In the genomic region with DNA sequence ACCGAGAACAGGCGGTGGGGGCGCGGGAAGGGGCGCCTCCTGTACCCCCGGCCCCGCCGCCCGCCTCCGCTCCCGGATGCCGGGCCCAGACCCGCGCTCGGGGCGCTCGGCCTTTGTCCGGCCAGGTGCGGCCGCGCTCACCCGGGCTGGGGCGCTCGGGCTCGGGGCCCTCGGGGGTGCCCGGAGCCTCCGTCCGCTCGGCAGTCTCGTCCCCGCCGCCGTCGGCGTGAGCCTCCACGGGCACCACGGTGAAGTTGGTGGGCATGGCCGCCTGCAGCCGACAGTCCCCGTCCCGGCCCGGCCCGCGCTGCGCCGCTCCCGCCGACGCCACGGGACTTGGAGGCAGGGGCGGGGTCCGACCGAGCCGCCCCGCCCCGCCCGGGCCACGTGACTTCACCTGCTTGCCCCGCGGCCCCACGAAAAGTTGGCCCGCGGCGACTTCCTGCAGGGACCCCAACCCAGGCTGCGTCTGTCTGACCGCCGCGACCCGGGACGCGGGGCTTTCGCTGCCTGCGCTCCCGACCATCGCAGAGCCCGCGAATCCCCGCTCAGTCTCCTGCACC, we compare ENCODE assay signal across 8 cellular contexts. TPM values are rescaled to one million over a fixed set of nuclear protein-coding genes. Genes with fewer than 3 reads are reported as not detected.
DNase-seq lines count a peak whose midpoint lies in the region; ATAC-seq, FAIRE-seq and TF ChIP-seq lines count a peak whose summit lies in the region.

A gene (minus strand): TSS at position 337 of the 563 bp plus-strand sequence. CDS start 72 bp downstream, at position 265.

- H3K56ac ChIP-seq in H9 (ENCODE audit: insufficient read length, low read depth, low read length): no peak within 1 kb of the TSS

- H3K4ac ChIP-seq in H9 (ENCODE audit: low read depth, low read length): no peak within 1 kb of the TSS

- peak; percentile 18 for DNase-seq in DND-41
- peak; percentile 73 for DNase-seq in H9
- DNase-seq in NCI-H2171 treated with DMSO at 0.1 percent for 48 hours (lab: John Stamatoyannopoulos, UW): peak; percentile 49
- peak; percentile 46 for DNase-seq in activated CD8-positive, alpha-beta memory T cell treated with anti-CD3 and anti-CD28 coated beads, Interleukin-2, amount 10 ng/mL, durations not matched to agents 7 days and 5 days
- peak; percentile 37 for DNase-seq in endothelial cell of umbilical vein (ENCODE audit: low read depth, low spot score)
- peak; percentile 18 to 67 (median 58) for DNase-seq in stimulated activated naive CD4-positive, alpha-beta T cell (lab: John Stamatoyannopoulos, UW)

- H3K14ac ChIP-seq in H9 (ENCODE audit: insufficient read depth, low read length): peak within 1 kb of the TSS; percentile 67; the same call in 1 of the 2 replicates

- H4K20me1 ChIP-seq in DND-41 (ENCODE audit: insufficient read depth, low read length) (no peaks in the 10 kb centered on the region; the same call in 1 of the 2 replicates), H9 (ENCODE audit: control insufficient read depth, insufficient read depth, insufficient read length) (peaks cover under 1% of the 10 kb centered on the region), endothelial cell of umbilical vein (replicated peaks; ENCODE audit: control insufficient read depth, extremely low read depth, insufficient read depth, low read length) (no peaks in the 10 kb centered on the region)

- H3K9me1 ChIP-seq in endothelial cell of umbilical vein (replicated peaks; ENCODE audit: control insufficient read depth, extremely low read depth, insufficient read depth, low read length): no peaks in the 10 kb centered on the region

- peak; percentile 65 for ATAC-seq in DND-41 (ENCODE audit: insufficient read depth, low read depth)
- ATAC-seq in activated CD8-positive, alpha-beta memory T cell treated with anti-CD3 and anti-CD28 coated beads, Interleukin-2, amount 10 ng/mL, durations not matched to agents 7 days and 5 days: peak; percentile 72
- no peak for ATAC-seq in GM21367 (IDR thresholded peaks at IDR 0.05; ENCODE audit: unreplicated experiment)

- H3K9me3 ChIP-seq in DND-41 (ENCODE audit: insufficient read depth, low read length, severe bottlenecking): no peaks in the 10 kb centered on the region
- no peaks in the 10 kb centered on the region for H3K9me3 ChIP-seq in H9 (ENCODE audit: control insufficient read depth, low read depth, low read length)
- H3K9me3 ChIP-seq in endothelial cell of umbilical vein (replicated peaks; ENCODE audit: control insufficient read depth, insufficient read depth, low read length): no peaks in the 10 kb centered on the region
- no peaks in the 10 kb centered on the region for H3K9me3 ChIP-seq in muscle layer of colon (ENCODE audit: low read length)

- no peak within 1 kb of the TSS for H2BK120ac ChIP-seq in H9 (ENCODE audit: low read depth, low read length, poor library complexity, severe bottlenecking)

- peaks cover 3% of the 10 kb centered on the region for H3K79me1 ChIP-seq in H9 (ENCODE audit: insufficient read depth, low read depth, low read length, poor library complexity, severe bottlenecking)

- no peak within 1 kb of the TSS for H3K18ac ChIP-seq in H9 (ENCODE audit: insufficient read length, low read depth, low read length)

- no peak within 1 kb of the TSS for H4K8ac ChIP-seq in H9 (replicated peaks; ENCODE audit: insufficient read length, low read depth, low read length)

- H2BK15ac ChIP-seq in H9 (ENCODE audit: low read depth, low read length): no peak within 1 kb of the TSS

- H3K27ac ChIP-seq in DND-41 (ENCODE audit: low read length): no peak within 1 kb of the TSS
- no peak within 1 kb of the TSS for H3K27ac ChIP-seq in H9 (ENCODE audit: insufficient read length, low read depth, low read length)
- H3K27ac ChIP-seq in endothelial cell of umbilical vein (ENCODE audit: insufficient read depth, low read depth, low read length): peak within 1 kb of the TSS; percentile 32
- peak within 1 kb of the TSS; percentile 68 for H3K27ac ChIP-seq in muscle layer of colon (ENCODE audit: low read depth, low read length)

- intact Hi-C loops in endothelial cell of umbilical vein (cut with micrococcal nuclease): no loop called here

- no peak within 1 kb of the TSS for H2BK20ac ChIP-seq in H9 (ENCODE audit: low read depth, low read length, poor library complexity, severe bottlenecking)

- H3K27ac Mint-ChIP-seq in H9: no peak within 1 kb of the TSS; a peak in 1 of 7 replicates
- no peak within 1 kb of the TSS for H3K27ac Mint-ChIP-seq in activated CD8-positive, alpha-beta memory T cell treated with anti-CD3 and anti-CD28 coated beads, Interleukin-2, amount 10 ng/mL, durations not matched to agents 7 days and 5 days

- peak within 1 kb of the TSS in 1 of 2 experiments; percentile 52; a peak in 2 of 4 replicates for H3K4me3 ChIP-seq in DND-41 (ENCODE audit: low read depth in 1 of 2, low read length in 2 of 2)
- H3K4me3 ChIP-seq in endothelial cell of umbilical vein (replicated peaks in 1 of 3; ENCODE audit: insufficient read depth in 1 of 3, low read depth in 1 of 3, low read length in 3 of 3): peak within 1 kb of the TSS; percentile 78 to 87 (median 79)
- H3K4me3 ChIP-seq in muscle layer of colon (ENCODE audit: low read depth in 1 of 2, low read length in 2 of 2): peak within 1 kb of the TSS; percentile 86 to 91

- H2AFZ ChIP-seq in DND-41 (ENCODE audit: low read depth, low read length) (peak within 1 kb of the TSS; percentile 39), H9 (ENCODE audit: low read length) (no peak within 1 kb of the TSS), endothelial cell of umbilical vein (ENCODE audit: low read depth, low read length) (peak within 1 kb of the TSS; percentile 87)

- H3K4me2 ChIP-seq in DND-41 (ENCODE audit: insufficient read depth, low read length): peak within 1 kb of the TSS; percentile 69
- H3K4me2 ChIP-seq in H9 (ENCODE audit: insufficient read depth, insufficient read length, low read length): peak within 1 kb of the TSS; percentile 48
- H3K4me2 ChIP-seq in endothelial cell of umbilical vein (ENCODE audit: insufficient read depth, low read length): peak within 1 kb of the TSS; percentile 75

- H3K9ac ChIP-seq in DND-41 (ENCODE audit: low read depth, low read length): peak within 1 kb of the TSS; percentile 43; the same call in 1 of the 2 replicates
- peak within 1 kb of the TSS; percentile 4 for H3K9ac ChIP-seq in H9 (ENCODE audit: extremely low read depth, insufficient read length, low read length)
- H3K9ac ChIP-seq in endothelial cell of umbilical vein (replicated peaks; ENCODE audit: extremely low read depth, insufficient read depth, low read length): peak within 1 kb of the TSS; percentile 80
- peak within 1 kb of the TSS; percentile 82 for H3K9ac ChIP-seq in muscle layer of colon (ENCODE audit: low read length)

- H3K9me3 Mint-ChIP-seq in H9: no peaks in the 10 kb centered on the region
- no peaks in the 10 kb centered on the region for H3K9me3 Mint-ChIP-seq in activated CD8-positive, alpha-beta memory T cell treated with anti-CD3 and anti-CD28 coated beads, Interleukin-2, amount 10 ng/mL, durations not matched to agents 7 days and 5 days (ENCODE audit: low read depth)

- TF ChIP-seq CTCF in DND-41 (IDR thresholded peaks at IDR 0.05; ENCODE audit: borderline replicate concordance, extremely low read depth, low read length, poor library complexity, severe bottlenecking) (no peak), H9 (conservative IDR thresholded peaks at IDR 0.05) (no peak), endothelial cell of umbilical vein (IDR thresholded peaks at IDR 0.05; ENCODE audit: extremely low read depth in 1 of 2, insufficient read depth in 1 of 2, low read depth in 1 of 2, low read length in 2 of 2) (no peak)

- TF ChIP-seq POLR2A in endothelial cell of umbilical vein (IDR thresholded peaks at IDR 0.05; ENCODE audit: low read depth, low read length): peak; percentile 58

- no peaks in the 10 kb centered on the region for H3K79me2 ChIP-seq in DND-41 (ENCODE audit: insufficient read depth, low read length)
- no peaks in the 10 kb centered on the region; the same call in 1 of the 2 replicates for H3K79me2 ChIP-seq in H9 (ENCODE audit: insufficient read depth, low read length)
- H3K79me2 ChIP-seq in endothelial cell of umbilical vein (ENCODE audit: control insufficient read depth, insufficient read depth, low read length): peaks cover 10% of the 10 kb centered on the region

- H3K4me1 ChIP-seq in DND-41 (ENCODE audit: insufficient read depth, low read length): peaks cover 13% of the 10 kb centered on the region
- peaks cover 7% of the 10 kb centered on the region; the same call in 1 of the 2 replicates for H3K4me1 ChIP-seq in H9 (ENCODE audit: insufficient read depth, low read length)
- peaks cover 7% of the 10 kb centered on the region for H3K4me1 ChIP-seq in endothelial cell of umbilical vein (ENCODE audit: control insufficient read depth, extremely low read depth, insufficient read depth, low read length)
- H3K4me1 ChIP-seq in muscle layer of colon (ENCODE audit: insufficient read depth, low read length): peaks cover 18% of the 10 kb centered on the region

- CTCF ChIA-PET in activated CD8-positive, alpha-beta memory T cell treated with anti-CD3 and anti-CD28 coated beads, Interleukin-2, amount 10 ng/mL, durations not matched to agents 7 days and 5 days (lab: Charles Lee): no interaction called here
- CTCF ChIA-PET in endothelial cell of umbilical vein (lab: Charles Lee): no interaction called here

- no peak within 1 kb of the TSS for H4K5ac ChIP-seq in H9 (ENCODE audit: insufficient read length, low read depth, low read length)

- peak; percentile 21 for FAIRE-seq in endothelial cell of umbilical vein (lab: Jason Lieb, UNC)

- H3K27me3 Mint-ChIP-seq in H9 (ENCODE audit: low read depth): peaks cover 8% of the 10 kb centered on the region
- H3K27me3 Mint-ChIP-seq in activated CD8-positive, alpha-beta memory T cell treated with anti-CD3 and anti-CD28 coated beads, Interleukin-2, amount 10 ng/mL, durations not matched to agents 7 days and 5 days: peaks cover 18% of the 10 kb centered on the region

- H3K27me3 ChIP-seq in DND-41 (ENCODE audit: insufficient read depth, low read length, poor library complexity) (peaks cover 26% of the 10 kb centered on the region), H9 (ENCODE audit: insufficient read depth, low read length) (no peaks in the 10 kb centered on the region), endothelial cell of umbilical vein (ENCODE audit: control insufficient read depth in 2 of 2, insufficient read depth in 2 of 2, low read length in 2 of 2) (no peaks in the 10 kb centered on the region), muscle layer of colon (ENCODE audit: control insufficient read depth in 1 of 2, insufficient read depth in 2 of 2, low read length in 2 of 2) (no peaks in the 10 kb centered on the region)

- H3T11ph ChIP-seq in H9 (ENCODE audit: low read length): no peak within 1 kb of the TSS

- dilution Hi-C loops in endothelial cell of umbilical vein (cut with MboI; ENCODE audit: extremely low pct_ligation_motif_present, low sequenced_read_pairs): no loop called here

- H2BK12ac ChIP-seq in H9 (ENCODE audit: insufficient read length, low read depth, low read length): no peak within 1 kb of the TSS

- no peak within 1 kb of the TSS for H3K23ac ChIP-seq in H9 (ENCODE audit: insufficient read length, low read depth, low read length)

- H2AK5ac ChIP-seq in H9 (ENCODE audit: insufficient read length, low read length): no peak within 1 kb of the TSS

- POLR2A ChIA-PET in endothelial cell of umbilical vein (lab: Charles Lee): no interaction called here

- H2BK5ac ChIP-seq in H9 (ENCODE audit: insufficient read length, low read length): no peak within 1 kb of the TSS

- peaks cover 0 to 4% (median 0%) of the 10 kb centered on the region in 3 experiments; a peak in 1 of 7 replicates for H3K36me3 Mint-ChIP-seq in H9 (ENCODE audit: insufficient read depth in 1 of 3, low read depth in 3 of 3)
- H3K36me3 Mint-ChIP-seq in activated CD8-positive, alpha-beta memory T cell treated with anti-CD3 and anti-CD28 coated beads, Interleukin-2, amount 10 ng/mL, durations not matched to agents 7 days and 5 days: no peaks in the 10 kb centered on the region

- no peaks in the 10 kb centered on the region for H3K36me3 ChIP-seq in DND-41 (ENCODE audit: insufficient read depth, low read length)
- no peaks in the 10 kb centered on the region for H3K36me3 ChIP-seq in endothelial cell of umbilical vein (ENCODE audit: control insufficient read depth in 2 of 2, extremely low read depth in 1 of 2, insufficient read depth in 2 of 2, low read length in 2 of 2)
- H3K36me3 ChIP-seq in muscle layer of colon (ENCODE audit: insufficient read depth, low read length): no peaks in the 10 kb centered on the region

- peaks cover 7% of the 10 kb centered on the region for H3K23me2 ChIP-seq in H9 (ENCODE audit: insufficient read length, low read depth, low read length, poor library complexity, severe bottlenecking)

- no TSS peak for BruUV-seq in endothelial cell of umbilical vein (replicated peaks; lab: Mats Ljungman, UMichigan)

- H3K4me1 Mint-ChIP-seq in H9: peaks cover 22 to 39% of the 10 kb centered on the region in 2 experiments
- H3K4me1 Mint-ChIP-seq in activated CD8-positive, alpha-beta memory T cell treated with anti-CD3 and anti-CD28 coated beads, Interleukin-2, amount 10 ng/mL, durations not matched to agents 7 days and 5 days: peaks cover 11% of the 10 kb centered on the region

- no CpG with 5 or more reads among the region's 79 CpGs for WGBS in H9 (ENCODE audit: extremely low coverage, insufficient read length, low lambda C conversion rate)

- H3K4me3 Mint-ChIP-seq in H9: peak within 1 kb of the TSS; percentile 71 to 85
- peak within 1 kb of the TSS; percentile 61 for H3K4me3 Mint-ChIP-seq in activated CD8-positive, alpha-beta memory T cell treated with anti-CD3 and anti-CD28 coated beads, Interleukin-2, amount 10 ng/mL, durations not matched to agents 7 days and 5 days

- H4K91ac ChIP-seq in H9 (ENCODE audit: insufficient read length, low read depth, low read length): no peak within 1 kb of the TSS

RNA-seq across cellular contexts. Expression of the gene that starts here (rescaled TPM):
- total RNA-seq in H9 (2021): 30.8 and 30.9 TPM in 2 replicates
- total RNA-seq in activated CD8-positive, alpha-beta memory T cell treated with anti-CD3 and anti-CD28 coated beads, Interleukin-2, amount 10 ng/mL, durations not matched to agents 7 days and 5 days: 10 to 100 TPM in 1 of 2 experiments, 1 to 10 TPM in 1; 6.6 to 12.2 TPM
- 28.7 and 38.8 TPM in 2 replicates for total RNA-seq in endothelial cell of umbilical vein
- 16.4 and 20.3 TPM in 2 replicates for polyA plus RNA-seq in endothelial cell of umbilical vein
- 10.5 and 12.1 TPM in 2 replicates for polyA plus RNA-seq in endothelial cell of umbilical vein (2011; cell fraction: cytosol; rRNA removed)
- 58.8 and 64.9 TPM in 2 replicates for polyA plus RNA-seq in endothelial cell of umbilical vein (2011; cell fraction: nucleus; rRNA removed)
- polyA plus RNA-seq in endothelial cell of umbilical vein (2012): 16.8 and 24.4 TPM in 2 replicates
- polyA minus RNA-seq in endothelial cell of umbilical vein: 23.3 and 25.7 TPM in 2 replicates
- polyA minus RNA-seq in endothelial cell of umbilical vein (2011; cell fraction: cytosol; rRNA and poly(A)+ RNA removed): 7.6 TPM
- 19.1 and 31.4 TPM in 2 replicates for polyA minus RNA-seq in endothelial cell of umbilical vein (2011; cell fraction: nucleus; rRNA and poly(A)+ RNA removed)

Comparison
In these comparisons a context has a peak if more than half of its experiments do, and no peak if none do; other contexts are left out.
1. DNase-seq: peak in every context shown above with its lines; median percentile 73 in H9; 58 in stimulated activated naive CD4-positive, alpha-beta T cell; 49 in NCI-H2171 treated with DMSO at 0.1 percent for 48 hours; 46 in activated CD8-positive, alpha-beta memory T cell treated with anti-CD3 and anti-CD28 coated beads, Interleukin-2, amount 10 ng/mL, durations not matched to agents 7 days and 5 days; 37 in endothelial cell of umbilical vein; 18 in DND-41.
2. H3K27ac ChIP-seq: peak in endothelial cell of umbilical vein (single experiment) and muscle layer of colon (single experiment); none in DND-41 (single experiment) and H9 (single experiment).
3. H3K9ac ChIP-seq: peak in every context shown above with its lines; median percentile 82 in muscle layer of colon; 80 in endothelial cell of umbilical vein; 43 in DND-41; 4 in H9.
4. Peak in every context shown above with its lines, with median percentiles within 50 percentile points of each other: H3K4me2 ChIP-seq.